1 cellular context compared by ENCODE assay signal in the genomic region with DNA sequence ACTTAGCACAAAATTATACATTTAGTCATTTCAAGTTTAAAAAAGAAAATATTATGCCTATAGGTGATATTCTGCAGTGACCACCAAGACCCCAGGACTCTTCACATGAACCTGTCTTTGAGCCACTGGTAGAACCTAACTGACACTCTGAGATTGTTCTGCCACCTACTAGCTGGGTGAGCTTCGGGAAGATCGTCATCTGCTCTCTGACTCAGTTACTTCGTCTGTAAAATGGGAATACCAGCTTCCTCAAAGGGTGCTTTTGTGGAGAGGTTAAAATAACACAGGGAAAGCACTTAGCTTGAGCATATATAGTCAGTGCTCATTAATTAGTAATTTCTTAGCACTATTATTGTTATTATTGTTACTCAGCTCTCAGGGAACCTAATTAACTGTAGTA.
TF ChIP-seq lines count a peak whose summit lies in the region.

No MANE protein-coding gene starts in this region.

TF ChIP-seq in SK-N-SH, 30 proteins besides CTCF, POLR2A, EP300 and RAD21 (continued from another document):
- no peak for TF ChIP-seq EZH2phosphoT487 (IDR thresholded peaks at IDR 0.05; ENCODE audit: borderline replicate concordance, low read depth)
